ENCODE assay signal across 23 cellular contexts in genomic region chr12:93006655-93007208, GRCh38.
DNase-seq lines count a peak whose midpoint lies in the region; ATAC-seq and TF ChIP-seq lines count a peak whose summit lies in the region.
"Had no signal": no experiment of that assay in that cellular context is flagged by ENCODE, and none has a peak within 500 bp of the region (broad histone marks: within the 10 kb centered on the region; RNA-seq: fewer than 3 reads in every experiment).

No MANE protein-coding gene starts in this region.

- ATAC-seq in WTC11: no peak; the same call in 1 of the 2 replicates
- ATAC-seq in HG03565 (IDR thresholded peaks at IDR 0.05; ENCODE audit: unreplicated experiment): no peak

- H3K9me3 Mint-ChIP-seq in WTC11: no peaks in the 10 kb centered on the region
- H3K9me3 Mint-ChIP-seq: CD4-positive, alpha-beta T cell; IgD-negative memory B cell had no signal

- H3K9me3 ChIP-seq in HEK293 (ENCODE audit: control insufficient read depth, insufficient read depth, low read depth, low read length) (no peaks in the 10 kb centered on the region), OCI-LY3 (ENCODE audit: insufficient read depth, low read length) (no peaks in the 10 kb centered on the region), parathyroid adenoma (ENCODE audit: control insufficient read depth, low read length) (no peaks in the 10 kb centered on the region)
- H3K9me3 ChIP-seq: BLaER1, HAP-1, SK-N-SH had no signal

- H2AFZ ChIP-seq in OCI-LY3 (ENCODE audit: low read depth, low read length) (no peak overlapping the region), parathyroid adenoma (peak overlapping the region; percentile 8)

- H3K4me3 ChIP-seq in HEK293 (ENCODE audit: low read depth, low read length) (no peak overlapping the region), OCI-LY3 (ENCODE audit: low read length) (no peak overlapping the region), parathyroid adenoma (ENCODE audit: low read depth, low read length) (no peak overlapping the region)
- H3K4me3 ChIP-seq: BLaER1, HAP-1 had no signal

- H3K27me3 Mint-ChIP-seq in WTC11 (ENCODE audit: low read depth): no peaks in the 10 kb centered on the region
- H3K27me3 Mint-ChIP-seq: CD4-positive, alpha-beta T cell; IgD-negative memory B cell had no signal

- H3K9ac ChIP-seq in OCI-LY3 (ENCODE audit: low read length) (no peak overlapping the region), parathyroid adenoma (no peak overlapping the region)
- H3K9ac ChIP-seq: BLaER1, SK-N-SH had no signal

- no peaks in the 10 kb centered on the region for H4K20me1 ChIP-seq in OCI-LY3 (ENCODE audit: insufficient read depth, low read length)
- H4K20me1 ChIP-seq: BLaER1 had no signal

- CTCF ChIA-PET in HEK293 (lab: Yijun Ruan, JAX): interaction anchor here (1.1 kb wide), 1 partner anchor 20 kb away, joined by 3 read pairs; no protein-coding TSS in a partner anchor
- CTCF ChIA-PET in WTC11 (lab: Charles Lee): interaction anchor here (0.5 kb wide), 1 partner anchor 370 kb away, joined by 3 read pairs; no protein-coding TSS in a partner anchor

- H3K4me1 ChIP-seq in HEK293 (ENCODE audit: control insufficient read depth, insufficient read depth, low read length): peaks cover 18% of the 10 kb centered on the region
- peaks cover 48% of the 10 kb centered on the region for H3K4me1 ChIP-seq in OCI-LY3 (ENCODE audit: low read length)
- peaks cover 14% of the 10 kb centered on the region for H3K4me1 ChIP-seq in parathyroid adenoma
- H3K4me1 ChIP-seq: BLaER1 had no signal

- H3K4me2 ChIP-seq in OCI-LY3 (ENCODE audit: low read length) (peak overlapping the region; percentile 35), parathyroid adenoma (ENCODE audit: low read length) (no peak overlapping the region)
- H3K4me2 ChIP-seq: BLaER1, SK-N-SH had no signal

- H3K4me1 Mint-ChIP-seq in WTC11: peaks cover 27% of the 10 kb centered on the region

- H3K36me3 Mint-ChIP-seq in WTC11: no peaks in the 10 kb centered on the region

- H3K27ac Mint-ChIP-seq in WTC11: no peak overlapping the region
- H3K27ac Mint-ChIP-seq: CD4-positive, alpha-beta T cell had no signal

- POLR2A ChIA-PET in HEK293 (lab: Yijun Ruan, JAX) (no interaction called here), WTC11 (lab: Charles Lee) (no interaction called here)

- no peak for TF ChIP-seq CTCF in HEK293 (tag by site-specific recombination; IDR thresholded peaks at IDR 0.05)
- no peak for TF ChIP-seq CTCF in OCI-LY3 (IDR thresholded peaks at IDR 0.05; ENCODE audit: low read depth, low read length)
- no peak for TF ChIP-seq CTCF in parathyroid adenoma (IDR thresholded peaks at IDR 0.05)
- no peak for TF ChIP-seq CTCF in WTC11 (IDR thresholded peaks at IDR 0.05)

- H3K36me3 ChIP-seq in HEK293 (ENCODE audit: control insufficient read depth in 2 of 2, insufficient read depth in 1 of 2, low read length in 2 of 2): no peaks in the 10 kb centered on the region
- no peaks in the 10 kb centered on the region for H3K36me3 ChIP-seq in OCI-LY3 (replicated peaks; ENCODE audit: low read depth, low read length)
- H3K36me3 ChIP-seq in parathyroid adenoma (ENCODE audit: control insufficient read depth, insufficient read depth, low read length): no peaks in the 10 kb centered on the region
- H3K36me3 ChIP-seq: BLaER1, HAP-1 had no signal

- H3K27me3 ChIP-seq in OCI-LY3 (ENCODE audit: low read depth, low read length): peaks cover 24% of the 10 kb centered on the region
- H3K27me3 ChIP-seq in parathyroid adenoma (ENCODE audit: control insufficient read depth, insufficient read depth, low read length): no peaks in the 10 kb centered on the region
- H3K27me3 ChIP-seq: BLaER1 had no signal

- no peaks in the 10 kb centered on the region for H3K79me2 ChIP-seq in OCI-LY3 (ENCODE audit: low read length)
- no peaks in the 10 kb centered on the region for H3K79me2 ChIP-seq in parathyroid adenoma

- DNase-seq in DMS79 (lab: John Stamatoyannopoulos, UW): peak; percentile 21
- DNase-seq in activated effector memory CD4-positive, alpha-beta T cell treated with anti-CD3 and anti-CD28 coated beads, Interleukin-2, amount 50 U/mL, for 16 hours: no peak
- no peak for DNase-seq in WTC11 (ENCODE audit: low spot score)
- DNase-seq: CD4-positive, alpha-beta T cell; COR-L47; DMS 273 treated with DMSO at 0.1 percent for 48 hours; Karpas-422; MV-4-11; NCI-H1105 treated with DMSO at 0.1 percent for 48 hours; NCI-H1694; NCI-H2081; NCI-H446; NCI-H526 treated with DMSO at 0.1 percent for 48 hours; SHP77 treated with DMSO at 0.1 percent for 48 hours; SK-N-SH had no signal

- no peak overlapping the region for H3K27ac ChIP-seq in HEK293 (ENCODE audit: extremely low read depth, low read depth, low read length)
- no peak overlapping the region for H3K27ac ChIP-seq in OCI-LY3 (ENCODE audit: low read length)
- H3K27ac ChIP-seq in parathyroid adenoma: no peak overlapping the region
- H3K27ac ChIP-seq: BLaER1, RWPE1 had no signal

- H3K4me3 Mint-ChIP-seq in WTC11: no peak overlapping the region
- H3K4me3 Mint-ChIP-seq: CD4-positive, alpha-beta T cell; IgD-negative memory B cell had no signal

TF ChIP-seq in HEK293, 187 proteins besides CTCF, POLR2A, EP300 and RAD21 (continues in another document):
- TF ChIP-seq ZNF148 (tag by site-specific recombination; IDR thresholded peaks at IDR 0.05; ENCODE audit: borderline replicate concordance): no peak
- 0 out of 2 replicates have a peak, but pooled peaks have one; percentile 53 for TF ChIP-seq ZNF239 (tag by site-specific recombination; IDR thresholded peaks at IDR 0.05)

TF ChIP-seq in WTC11, 78 proteins besides CTCF, POLR2A, EP300 and RAD21 (continues in another document):
- no peak for TF ChIP-seq STAT6 (CRISPR knock-in tag; conservative IDR thresholded peaks at IDR 0.05; ENCODE audit: low read depth)
- TF ChIP-seq NR1H2 (CRISPR knock-in tag; IDR thresholded peaks at IDR 0.05): no peak
- no peak for TF ChIP-seq ATF2 (CRISPR knock-in tag; IDR thresholded peaks at IDR 0.05; ENCODE audit: borderline replicate concordance, low read depth)
- no peak for TF ChIP-seq RORB (CRISPR knock-in tag; IDR thresholded peaks at IDR 0.05)
- no peak for TF ChIP-seq ELF4 (CRISPR knock-in tag; IDR thresholded peaks at IDR 0.05; ENCODE audit: low read depth)
- no peak for TF ChIP-seq PRRX2 (CRISPR knock-in tag; IDR thresholded peaks at IDR 0.05)
- no peak for TF ChIP-seq ZNF317 (CRISPR knock-in tag; IDR thresholded peaks at IDR 0.05; ENCODE audit: borderline replicate concordance, low read depth)
- no peak for TF ChIP-seq SP1 (CRISPR knock-in tag; conservative IDR thresholded peaks at IDR 0.05)
- TF ChIP-seq HMGA2 (CRISPR knock-in tag; IDR thresholded peaks at IDR 0.05): no peak
